ENCODE assay signal across 34 cellular contexts in the genomic region with DNA sequence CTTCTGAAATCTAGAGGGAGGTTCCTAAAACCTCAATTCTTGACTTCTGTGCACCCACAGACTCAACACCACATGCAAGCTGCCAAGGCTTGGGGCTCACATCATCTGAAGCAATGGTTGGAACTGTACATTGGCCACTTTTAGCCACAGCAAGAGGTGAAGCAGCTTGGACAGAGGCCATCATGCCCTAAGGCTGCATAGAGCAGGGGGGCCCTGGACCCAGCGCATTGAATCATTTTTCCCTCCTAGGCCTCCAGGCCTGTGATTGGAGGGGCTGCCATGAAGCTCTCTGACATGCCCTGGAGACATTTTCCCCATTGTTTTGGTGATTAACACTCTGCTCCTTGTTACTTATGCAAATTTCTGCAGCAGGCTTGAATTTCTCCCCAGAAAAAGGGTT.
"Had no signal": no experiment of that assay in that cellular context is flagged by ENCODE, and none has a peak within 500 bp of the region (broad histone marks: within the 10 kb centered on the region; RNA-seq: fewer than 3 reads in every experiment).

No MANE protein-coding gene starts in this region.

- DNase-seq: Karpas-422, Kasumi-1, MG63, MM.1S, MV-4-11, NCI-H1048, NCI-H1092, NCI-H1092 treated with DMSO at 0.1 percent for 48 hours, NCI-H1105, NCI-H1105 treated with DMSO at 0.1 percent for 48 hours, NCI-H1417, NCI-H1417 treated with DMSO at 0.1 percent for 48 hours, NCI-H1436, NCI-H1436 treated with DMSO at 0.1 percent for 48 hours, NCI-H146, NCI-H1694, NCI-H1694 treated with DMSO at 0.1 percent for 48 hours, NCI-H187, NCI-H187 treated with DMSO at 0.1 percent for 48 hours, NCI-H1930, NCI-H2029, NCI-H2029 treated with DMSO at 0.1 percent for 48 hours, NCI-H2081, NCI-H2081 treated with DMSO at 0.1 percent for 48 hours, NCI-H2107, NCI-H2171, NCI-H2171 treated with DMSO at 0.1 percent for 48 hours, NCI-H2227 treated with DMSO at 0.1 percent for 48 hours, NCI-H226, NCI-H345, NCI-H446, NCI-H446 treated with DMSO at 0.1 percent for 48 hours, NCI-H510A, NCI-H510A treated with DMSO at 0.1 percent for 48 hours had no signal

- H3K27me3 ChIP-seq: MG63 had no signal

- H3K4me3 ChIP-seq: MG63 had no signal

- H3K9me3 ChIP-seq: MG63 had no signal

- H3K36me3 ChIP-seq: MG63 had no signal
